Comparison of ENCODE assay signal across 19 cellular contexts in genomic region chr12:93247313-93248057, GRCh38.
A peak's percentile ranks its signal among the peaks of the same experiment; 100 is the strongest.
DNase-seq lines count a peak whose midpoint lies in the region; ATAC-seq, FAIRE-seq and TF ChIP-seq lines count a peak whose summit lies in the region.
"Had no signal": no experiment of that assay in that cellular context is flagged by ENCODE, and none has a peak within 500 bp of the region (broad histone marks: within the 10 kb centered on the region; RNA-seq: fewer than 3 reads in every experiment).

No MANE protein-coding gene starts in this region.

- H3K36me3 ChIP-seq in KMS-11 (ENCODE audit: insufficient read depth), result no peaks in the 10 kb centered on the region
- H3K36me3 ChIP-seq: MG63, suprapubic skin had no signal

- ATAC-seq in natural killer cell treated with Interleukin-12 subunit alpha and Interleukin-12 subunit beta and Interleukin-15 and Interleukin-18, amount 100 ng/mL, for 72 hours, result no peak
- ATAC-seq in GM19328 (IDR thresholded peaks at IDR 0.05; ENCODE audit: unreplicated experiment), result no peak
- ATAC-seq: naive thymus-derived CD4-positive, alpha-beta T cell had no signal

- peaks cover 9% of the 10 kb centered on the region for H3K9me3 Mint-ChIP-seq in progenitor cell of endocrine pancreas (ENCODE audit: low read depth)
- no peaks in the 10 kb centered on the region for H3K9me3 Mint-ChIP-seq in natural killer cell treated with Interleukin-12 subunit alpha and Interleukin-12 subunit beta and Interleukin-15 and Interleukin-18, amount 100 ng/mL, for 72 hours

- no peaks in the 10 kb centered on the region for H3K27me3 ChIP-seq in KMS-11 (ENCODE audit: insufficient read depth, low read depth)
- H3K27me3 ChIP-seq: MG63, suprapubic skin had no signal

- FAIRE-seq in GM12891 (lab: Jason Lieb, UNC), result peak; percentile 73
- FAIRE-seq: HTR-8/SVneo, TTC549 had no signal

- no peak overlapping the region for H3K9ac ChIP-seq in KMS-11

- no peaks in the 10 kb centered on the region for H3K27me3 Mint-ChIP-seq in progenitor cell of endocrine pancreas
- H3K27me3 Mint-ChIP-seq in natural killer cell treated with Interleukin-12 subunit alpha and Interleukin-12 subunit beta and Interleukin-15 and Interleukin-18, amount 100 ng/mL, for 72 hours, result no peaks in the 10 kb centered on the region
- H3K27me3 Mint-ChIP-seq: activated naive CD8-positive, alpha-beta T cell treated with anti-CD3 and anti-CD28 coated beads for 36 hours; naive thymus-derived CD4-positive, alpha-beta T cell had no signal

- H3K4me3 ChIP-seq in KMS-11 (IDR thresholded peaks at IDR 0.05; ENCODE audit: insufficient read depth, low read depth, low read length), result no peak overlapping the region
- H3K4me3 ChIP-seq: MG63, suprapubic skin had no signal

- H3K4me3 Mint-ChIP-seq in progenitor cell of endocrine pancreas (ENCODE audit: low read depth), result no peak overlapping the region
- H3K4me3 Mint-ChIP-seq in natural killer cell treated with Interleukin-12 subunit alpha and Interleukin-12 subunit beta and Interleukin-15 and Interleukin-18, amount 100 ng/mL, for 72 hours, result no peak overlapping the region
- H3K4me3 Mint-ChIP-seq: activated naive CD8-positive, alpha-beta T cell treated with anti-CD3 and anti-CD28 coated beads for 36 hours had no signal

- peak overlapping the region; percentile 52 for H3K27ac Mint-ChIP-seq in progenitor cell of endocrine pancreas
- H3K27ac Mint-ChIP-seq in natural killer cell treated with Interleukin-12 subunit alpha and Interleukin-12 subunit beta and Interleukin-15 and Interleukin-18, amount 100 ng/mL, for 72 hours, result peak overlapping the region in 1 of 2 donors; percentile 47

- no peaks in the 10 kb centered on the region for H4K20me1 ChIP-seq in KMS-11 (ENCODE audit: insufficient read depth)

- no peak overlapping the region for H2AFZ ChIP-seq in KMS-11 (ENCODE audit: low read depth)

- DNase-seq in GM12891 (ENCODE audit: insufficient read length, low spot score) (no peak), fibroblast of peridontal ligament (ENCODE audit: extremely low read depth) (peak; percentile 58), progenitor cell of endocrine pancreas (ENCODE audit: low spot score, unreplicated experiment) (no peak), activated T-cell treated with anti-CD3 and anti-CD28 coated beads for 4 hours (no peak)
- DNase-seq in natural killer cell treated with Interleukin-12 subunit alpha and Interleukin-12 subunit beta and Interleukin-15 and Interleukin-18, amount 100 ng/mL, for 72 hours (ENCODE audit: low spot score), result no peak
- DNase-seq: activated naive CD8-positive, alpha-beta T cell treated with anti-CD3 and anti-CD28 coated beads for 36 hours; activated T-cell treated with anti-CD3 and anti-CD28 coated beads, Interleukin-2, amount 50 U/mL, for 1 hour; Calu3; caudate nucleus; HCEC 1CT; MG63; naive thymus-derived CD4-positive, alpha-beta T cell; NCI-H187; NCI-H510A treated with DMSO at 0.1 percent for 48 hours had no signal

- H3K4me1 Mint-ChIP-seq in progenitor cell of endocrine pancreas (ENCODE audit: low read depth), result no peaks in the 10 kb centered on the region
- H3K4me1 Mint-ChIP-seq in natural killer cell treated with Interleukin-12 subunit alpha and Interleukin-12 subunit beta and Interleukin-15 and Interleukin-18, amount 100 ng/mL, for 72 hours (ENCODE audit: low read depth in 2 of 2), result peaks cover 13 to 23% of the 10 kb centered on the region in 2 donors

- H3K4me2 ChIP-seq in KMS-11, result peak overlapping the region; percentile 11; the same call in 1 of the 2 replicates

- TF ChIP-seq POLR2A in GM12891 (IDR thresholded peaks at IDR 0.05; ENCODE audit: low read depth, low read length), result no peak

- no peak for TF ChIP-seq CTCF in KMS-11 (conservative IDR thresholded peaks at IDR 0.05; ENCODE audit: low read depth, low read length)
- TF ChIP-seq CTCF in progenitor cell of endocrine pancreas (IDR thresholded peaks at IDR 0.05; ENCODE audit: unreplicated experiment), result no peak

- no peaks in the 10 kb centered on the region for H3K79me2 ChIP-seq in KMS-11 (ENCODE audit: insufficient read depth, low read depth)

- no peaks in the 10 kb centered on the region for H3K36me3 Mint-ChIP-seq in progenitor cell of endocrine pancreas (ENCODE audit: insufficient read depth)
- H3K36me3 Mint-ChIP-seq in natural killer cell treated with Interleukin-12 subunit alpha and Interleukin-12 subunit beta and Interleukin-15 and Interleukin-18, amount 100 ng/mL, for 72 hours, result no peaks in the 10 kb centered on the region
- H3K36me3 Mint-ChIP-seq: activated naive CD8-positive, alpha-beta T cell treated with anti-CD3 and anti-CD28 coated beads for 36 hours; naive thymus-derived CD4-positive, alpha-beta T cell had no signal

- H3K4me1 ChIP-seq in KMS-11 (ENCODE audit: low read depth, poor library complexity, severe bottlenecking), result peaks cover 81% of the 10 kb centered on the region

- no peak overlapping the region for H3K27ac ChIP-seq in KMS-11
- H3K27ac ChIP-seq: suprapubic skin had no signal

TF ChIP-seq in GM12891, 5 proteins besides CTCF, POLR2A, EP300 and RAD21:
- TF ChIP-seq POU2F2 (IDR thresholded peaks at IDR 0.05; ENCODE audit: low read depth, low read length) (no peak), SPI1 (IDR thresholded peaks at IDR 0.05; ENCODE audit: low read depth, low read length) (no peak), POLR2AphosphoS5 (IDR thresholded peaks at IDR 0.05; ENCODE audit: low read depth, low read length) (no peak), PAX5 (IDR thresholded peaks at IDR 0.05; ENCODE audit: insufficient read depth, low read length, severe bottlenecking) (no peak), TAF1 (IDR thresholded peaks at IDR 0.05; ENCODE audit: low read depth, low read length) (no peak)
